16 cellular contexts compared by ENCODE assay signal in genomic region chr10:30749368-30749767, GRCh38.
"Had no signal": no experiment of that assay in that cellular context is flagged by ENCODE, and none has a peak within 500 bp of the region (broad histone marks: within the 10 kb centered on the region; RNA-seq: fewer than 3 reads in every experiment).

No MANE protein-coding gene starts in this region.

- H3K9me3 ChIP-seq: mucosa of descending colon, right atrium auricular region, testis, upper lobe of left lung had no signal

- H3K4me3 ChIP-seq: mucosa of descending colon, right atrium auricular region, smooth muscle cell, testis, upper lobe of left lung had no signal

- ATAC-seq: activated CD4-positive, CD25-positive, alpha-beta regulatory T cell treated with anti-CD3 and anti-CD28 coated beads, Interleukin-2, amount 50 U/mL, for 24 hours; esophagus mucosa; mucosa of descending colon; stimulated activated memory B cell treated with anti-CD40 and anti-IgM and Interleukin-4, amounts not matched to agents 10 μg/mL and 1 μg/mL and 100 μg/mL, for 72 hours had no signal

- H3K27me3 ChIP-seq: right atrium auricular region, testis, upper lobe of left lung had no signal

- DNase-seq: activated effector memory CD4-positive, alpha-beta T cell treated with Interleukin-2 at 50 U/mL for 16 hours; activated naive CD4-positive, alpha-beta T cell treated with anti-CD3 and anti-CD28 coated beads, Interleukin-2, amount 50 U/mL, for 16 hours; activated T-cell treated with anti-CD3 and anti-CD28 coated beads, Interleukin-2, amount 50 U/mL, for 24 hours; aorta; cortex of kidney; immature natural killer cell; mucosa of descending colon; naive B cell; stimulated activated CD4-positive, alpha-beta T cell treated with anti-CD3 and anti-CD28 coated beads, Interleukin-4, amount 100 ng/mL, for 1 hour; testis had no signal

- H3K27ac ChIP-seq: right atrium auricular region, testis, upper lobe of left lung had no signal

- H3K4me2 ChIP-seq: smooth muscle cell had no signal

- H3K36me3 ChIP-seq: right atrium auricular region, upper lobe of left lung had no signal
